1 cellular context compared by ENCODE assay signal in the genomic region with DNA sequence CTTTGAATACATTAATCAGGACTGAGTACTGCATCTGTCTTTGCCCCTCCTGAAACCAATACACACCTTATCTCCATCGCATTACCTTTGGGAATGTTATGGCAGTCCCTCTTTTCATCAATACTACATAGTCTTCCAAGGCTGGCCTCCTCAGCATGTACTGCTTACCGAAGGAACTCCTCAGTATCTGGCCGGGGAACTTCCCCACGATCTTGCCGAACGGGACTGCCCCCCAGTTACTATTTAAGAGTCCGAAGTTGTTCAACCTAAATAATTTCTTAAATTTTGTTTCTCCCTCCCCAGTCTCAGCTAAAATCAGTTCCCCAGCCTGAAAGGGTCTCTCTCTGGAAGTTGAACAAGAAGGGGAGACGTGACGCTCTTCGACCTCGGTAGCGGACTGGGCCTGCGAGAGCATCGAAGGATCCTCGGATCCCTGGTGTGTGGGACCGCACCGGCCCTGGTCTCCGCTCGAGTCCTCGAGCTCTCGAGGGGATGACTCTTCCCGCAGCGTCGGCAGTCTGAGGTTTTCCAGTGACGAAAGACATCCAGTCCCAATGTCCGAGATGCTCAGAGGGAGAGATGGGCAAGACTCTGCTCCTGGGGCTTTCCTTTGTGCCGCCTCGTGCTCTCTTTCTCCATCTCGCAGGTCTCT.
TF ChIP-seq lines count a peak whose summit lies in the region.

No MANE protein-coding gene starts in this region.

TF ChIP-seq in A549, 52 proteins besides CTCF, POLR2A, EP300 and RAD21 (continued from another document):
- TF ChIP-seq, protein P1, sequence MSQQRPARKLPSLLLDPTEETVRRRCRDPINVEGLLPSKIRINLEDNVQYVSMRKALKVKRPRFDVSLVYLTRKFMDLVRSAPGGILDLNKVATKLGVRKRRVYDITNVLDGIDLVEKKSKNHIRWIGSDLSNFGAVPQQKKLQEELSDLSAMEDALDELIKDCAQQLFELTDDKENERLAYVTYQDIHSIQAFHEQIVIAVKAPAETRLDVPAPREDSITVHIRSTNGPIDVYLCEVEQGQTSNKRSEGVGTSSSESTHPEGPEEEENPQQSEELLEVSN (IDR thresholded peaks at IDR 0.05; ENCODE audit: borderline replicate concordance, low read depth): no peak
- TF ChIP-seq HDAC2 (IDR thresholded peaks at IDR 0.05) (no peak), TFCP2L1 (CRISPR knock-in tag; IDR thresholded peaks at IDR 0.05) (no peak)
